ENCODE assay signal across 1 cellular context in the genomic region with DNA sequence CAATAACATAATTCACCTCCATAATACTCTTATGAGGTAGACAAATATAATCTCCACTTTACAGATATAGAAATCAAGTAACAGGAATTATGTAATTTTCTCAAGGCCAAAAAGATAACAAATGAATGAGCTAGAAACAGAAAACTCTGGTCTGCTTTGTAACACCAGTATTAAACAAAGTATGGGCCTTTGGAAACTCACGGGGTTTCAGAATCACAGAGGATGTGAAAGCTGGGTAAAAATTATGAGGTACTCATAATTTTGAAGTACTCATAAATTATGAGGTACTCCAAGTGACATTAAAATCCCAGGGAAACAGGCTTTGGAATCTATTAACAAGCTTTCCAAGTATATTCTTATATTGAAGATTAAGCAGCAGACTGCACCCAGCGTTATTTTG.
TF ChIP-seq lines count a peak whose summit lies in the region.

No MANE protein-coding gene starts in this region.

TF ChIP-seq in IMR-90, 13 proteins besides CTCF, POLR2A, EP300 and RAD21 (continued from another document):
- TF ChIP-seq, protein P1, sequence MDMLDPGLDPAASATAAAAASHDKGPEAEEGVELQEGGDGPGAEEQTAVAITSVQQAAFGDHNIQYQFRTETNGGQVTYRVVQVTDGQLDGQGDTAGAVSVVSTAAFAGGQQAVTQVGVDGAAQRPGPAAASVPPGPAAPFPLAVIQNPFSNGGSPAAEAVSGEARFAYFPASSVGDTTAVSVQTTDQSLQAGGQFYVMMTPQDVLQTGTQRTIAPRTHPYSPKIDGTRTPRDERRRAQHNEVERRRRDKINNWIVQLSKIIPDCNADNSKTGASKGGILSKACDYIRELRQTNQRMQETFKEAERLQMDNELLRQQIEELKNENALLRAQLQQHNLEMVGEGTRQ (IDR thresholded peaks at IDR 0.05; ENCODE audit: low read depth, low read length) = no peak
- TF ChIP-seq SMC3 (IDR thresholded peaks at IDR 0.05; ENCODE audit: low read depth, low read length) (no peak), CEBPB (IDR thresholded peaks at IDR 0.05; ENCODE audit: low read depth, low read length) (no peak), FOS (IDR thresholded peaks at IDR 0.05; ENCODE audit: low read depth, low read length) (no peak), BHLHE40 (IDR thresholded peaks at IDR 0.05; ENCODE audit: low read depth, low read length) (no peak)
TF ChIP-seq in IMR-90: peak in this region for 0.
